ENCODE assay signal across 13 cellular contexts in genomic region chr7:12481722-12482121, GRCh38.
A peak's percentile ranks its signal among the peaks of the same experiment; 100 is the strongest.
DNase-seq lines count a peak whose midpoint lies in the region; ATAC-seq lines count a peak whose summit lies in the region.
"Had no signal": no experiment of that assay in that cellular context is flagged by ENCODE, and none has a peak within 500 bp of the region (broad histone marks: within the 10 kb centered on the region; RNA-seq: fewer than 3 reads in every experiment).

No MANE protein-coding gene starts in this region.

- no peaks in the 10 kb centered on the region for H3K36me3 Mint-ChIP-seq in T-helper 17 cell (ENCODE audit: low read depth)

- H3K4me3 Mint-ChIP-seq in T-helper 17 cell: peak overlapping the region; percentile 83

- no peak for DNase-seq in T-helper 17 cell
- no peak for DNase-seq in HT-29 (ENCODE audit: low spot score)
- no peak for DNase-seq in LoVo (ENCODE audit: low spot score)
- no peak for DNase-seq in stimulated activated CD4-positive, alpha-beta T cell treated with anti-CD3 and anti-CD28 coated beads, Interleukin-15, amount 100 ng/mL, for 24 hours
- no peak for DNase-seq in NCI-H82 (lab: John Stamatoyannopoulos, UW)
- DNase-seq: anterior cingulate cortex, Calu3, GOT3, NCI-H2171 treated with DMSO at 0.1 percent for 48 hours, upper lobe of left lung had no signal

- H3K9me3 ChIP-seq in T-helper 17 cell (ENCODE audit: control insufficient read depth, low read length, poor library complexity, severe bottlenecking): no peaks in the 10 kb centered on the region
- H3K9me3 ChIP-seq: upper lobe of left lung had no signal

- ATAC-seq in GM18502 (IDR thresholded peaks at IDR 0.05; ENCODE audit: poor library complexity, unreplicated experiment) (peak; percentile 94), GM21360 (IDR thresholded peaks at IDR 0.05; ENCODE audit: unreplicated experiment) (peak; percentile 92), HG03060 (IDR thresholded peaks at IDR 0.05; ENCODE audit: low read depth, unreplicated experiment) (peak; percentile 92), T-helper 17 cell (no peak)

- H3K4me1 Mint-ChIP-seq in T-helper 17 cell: peaks cover 5% of the 10 kb centered on the region

- H3K27ac Mint-ChIP-seq in T-helper 17 cell: no peak overlapping the region

- peaks cover 7% of the 10 kb centered on the region for H3K27me3 Mint-ChIP-seq in T-helper 17 cell
